ENCODE assay signal across 18 cellular contexts in genomic region chr16:23528635-23529016, GRCh38.
"Had no signal": no experiment of that assay in that cellular context is flagged by ENCODE, and none has a peak within 500 bp of the region (broad histone marks: within the 10 kb centered on the region; RNA-seq: fewer than 3 reads in every experiment).

No MANE protein-coding gene starts in this region.

- H3K27me3 Mint-ChIP-seq: activated naive CD4-positive, alpha-beta T cell treated with anti-CD3 and anti-CD28 coated beads, Interleukin-2, amount 10 ng/mL, durations not matched to agents 7 days and 5 days; activated naive CD8-positive, alpha-beta T cell treated with anti-CD3 and anti-CD28 coated beads, Interleukin-2, amount 50 U/mL, for 24 hours; central memory CD8-positive, alpha-beta T cell; naive thymus-derived CD8-positive, alpha-beta T cell; progenitor cell of endocrine pancreas had no signal

- H3K4me3 Mint-ChIP-seq: activated CD8-positive, alpha-beta T cell treated with anti-CD3 and anti-CD28 coated beads, Interleukin-2, amount 10 ng/mL, durations not matched to agents 7 days and 5 days; activated naive CD4-positive, alpha-beta T cell treated with anti-CD3 and anti-CD28 coated beads, Interleukin-2, amount 10 ng/mL, durations not matched to agents 7 days and 5 days; activated naive CD8-positive, alpha-beta T cell treated with anti-CD3 and anti-CD28 coated beads, Interleukin-2, amount 50 U/mL, for 24 hours; central memory CD8-positive, alpha-beta T cell; naive thymus-derived CD8-positive, alpha-beta T cell had no signal

- H3K9me3 Mint-ChIP-seq: activated naive CD4-positive, alpha-beta T cell treated with anti-CD3 and anti-CD28 coated beads, Interleukin-2, amount 10 ng/mL, durations not matched to agents 7 days and 5 days; activated naive CD8-positive, alpha-beta T cell treated with anti-CD3 and anti-CD28 coated beads, Interleukin-2, amount 50 U/mL, for 24 hours; central memory CD8-positive, alpha-beta T cell; naive thymus-derived CD8-positive, alpha-beta T cell had no signal

- H3K4me1 Mint-ChIP-seq: activated naive CD4-positive, alpha-beta T cell treated with anti-CD3 and anti-CD28 coated beads, Interleukin-2, amount 10 ng/mL, durations not matched to agents 7 days and 5 days; activated naive CD8-positive, alpha-beta T cell treated with anti-CD3 and anti-CD28 coated beads, Interleukin-2, amount 50 U/mL, for 24 hours; central memory CD8-positive, alpha-beta T cell had no signal

- H3K27me3 ChIP-seq: brain microvascular endothelial cell had no signal

- ATAC-seq: activated CD8-positive, alpha-beta T cell treated with anti-CD3 and anti-CD28 coated beads, Interleukin-2, amount 10 ng/mL, durations not matched to agents 7 days and 5 days; activated naive CD8-positive, alpha-beta T cell treated with anti-CD3 and anti-CD28 coated beads, Interleukin-2, amount 50 U/mL, for 24 hours; naive thymus-derived CD8-positive, alpha-beta T cell had no signal

- H3K4me3 ChIP-seq: coronary artery had no signal

- H3K27ac Mint-ChIP-seq: activated CD8-positive, alpha-beta T cell treated with anti-CD3 and anti-CD28 coated beads, Interleukin-2, amount 10 ng/mL, durations not matched to agents 7 days and 5 days; activated naive CD4-positive, alpha-beta T cell treated with anti-CD3 and anti-CD28 coated beads, Interleukin-2, amount 10 ng/mL, durations not matched to agents 7 days and 5 days; activated naive CD8-positive, alpha-beta T cell treated with anti-CD3 and anti-CD28 coated beads, Interleukin-2, amount 50 U/mL, for 24 hours; naive thymus-derived CD8-positive, alpha-beta T cell had no signal

- DNase-seq: activated CD4-positive, alpha-beta T cell treated with anti-CD3 and anti-CD28 coated beads for 48 hours; activated CD4-positive, CD25-positive, alpha-beta regulatory T cell; activated CD8-positive, alpha-beta T cell treated with anti-CD3 and anti-CD28 coated beads, Interleukin-2, amount 10 ng/mL, durations not matched to agents 7 days and 5 days; activated effector memory CD4-positive, alpha-beta T cell treated with Interleukin-2 at 50 U/mL for 16 hours; activated naive CD4-positive, alpha-beta T cell treated with anti-CD3 and anti-CD28 coated beads, Interleukin-2, amount 10 ng/mL, durations not matched to agents 7 days and 5 days; activated naive CD8-positive, alpha-beta T cell treated with anti-CD3 and anti-CD28 coated beads, Interleukin-2, amount 50 U/mL, for 24 hours; activated T-cell treated with anti-CD3 and anti-CD28 coated beads, Interleukin-2, amount 50 U/mL, for 48 hours; brain microvascular endothelial cell; erythroblast; naive thymus-derived CD8-positive, alpha-beta T cell; occipital lobe; stimulated activated CD4-positive, alpha-beta T cell treated with anti-CD3 and anti-CD28 coated beads, Interleukin-12 subunit alpha, Interleukin-12 subunit beta, amount 100 ng/mL, for 4 hours; stimulated activated CD4-positive, alpha-beta T cell treated with anti-CD3 and anti-CD28 coated beads, Interleukin-1b, Interleukin-23, amount 100 ng/mL, for 48 hours; stimulated activated CD8-positive, alpha-beta memory T cell treated with anti-CD3 and anti-CD28 coated beads, Interleukin-4, amount 100 ng/mL, for 48 hours; stimulated activated naive CD4-positive, alpha-beta T cell had no signal

- H3K27ac ChIP-seq: brain microvascular endothelial cell, coronary artery had no signal
